8 cellular contexts compared by ENCODE assay signal in the genomic region with DNA sequence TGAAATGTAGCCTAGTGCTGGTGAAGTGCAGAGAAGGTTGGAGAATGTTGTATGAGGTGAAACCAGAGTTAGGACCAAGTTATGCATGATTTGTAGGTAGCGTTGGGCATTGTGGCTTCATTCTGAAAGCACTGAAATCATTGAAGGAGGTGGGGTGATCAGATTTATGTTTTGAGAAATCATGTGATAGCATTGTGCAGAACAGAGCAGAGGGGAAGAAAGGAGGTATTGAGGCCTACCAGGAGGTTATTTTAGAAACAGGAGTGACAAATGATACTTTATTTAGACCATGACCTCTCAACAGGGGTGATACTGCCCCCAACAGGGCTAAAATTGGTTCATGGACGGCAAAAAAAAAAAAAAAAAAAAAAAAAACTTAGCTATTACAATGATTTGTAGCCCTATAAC. TPM values are rescaled to one million over a fixed set of nuclear protein-coding genes. Genes with fewer than 3 reads are reported as not detected.
DNase-seq lines count a peak whose midpoint lies in the region; ATAC-seq and TF ChIP-seq lines count a peak whose summit lies in the region.

No MANE protein-coding gene starts in this region.

- in situ Hi-C loops in astrocyte of the spinal cord (cut with HindIII; ENCODE audit: low sequenced_read_pairs) = no loop called here

- peaks cover 6% of the 10 kb centered on the region for H3K9me3 Mint-ChIP-seq in activated naive CD8-positive, alpha-beta T cell treated with anti-CD3 and anti-CD28 coated beads, Interleukin-2, amount 50 U/mL, for 24 hours

- H3K4me3 Mint-ChIP-seq in activated naive CD8-positive, alpha-beta T cell treated with anti-CD3 and anti-CD28 coated beads, Interleukin-2, amount 50 U/mL, for 24 hours = no peak overlapping the region

- H3K27ac ChIP-seq in A673 (ENCODE audit: low read depth, low read length, poor library complexity, severe bottlenecking) = no peak overlapping the region
- no peak overlapping the region for H3K27ac ChIP-seq in prostate gland

- WGBS in prostate gland = 73% methylated on average over 2 of the region's 2 CpGs

- DNase-seq in A673 (ENCODE audit: low spot score) (peak; percentile 4), astrocyte of the spinal cord (ENCODE audit: low read depth, low spot score) (no peak), prostate gland (ENCODE audit: low spot score) (no peak), midbrain (lab: John Stamatoyannopoulos, UW) (no peak), NCI-H2171 treated with DMSO at 0.1 percent for 48 hours (lab: John Stamatoyannopoulos, UW) (no peak)
- no peak for DNase-seq in activated naive CD8-positive, alpha-beta T cell treated with anti-CD3 and anti-CD28 coated beads, Interleukin-2, amount 50 U/mL, for 24 hours

- TF ChIP-seq POLR2A in prostate gland (IDR thresholded peaks at IDR 0.05) = no peak

- ATAC-seq in GM18861 (IDR thresholded peaks at IDR 0.05; ENCODE audit: unreplicated experiment) (peak; percentile 69), HG02885 (IDR thresholded peaks at IDR 0.05; ENCODE audit: poor library complexity, unreplicated experiment) (peak; percentile 80)
- ATAC-seq in activated naive CD8-positive, alpha-beta T cell treated with anti-CD3 and anti-CD28 coated beads, Interleukin-2, amount 50 U/mL, for 24 hours = no peak

- no peaks in the 10 kb centered on the region for H3K9me3 ChIP-seq in A673 (ENCODE audit: low read depth, low read length, poor library complexity, severe bottlenecking)
- no peaks in the 10 kb centered on the region for H3K9me3 ChIP-seq in prostate gland

- H3K4me3 ChIP-seq in A673 (ENCODE audit: low read depth, low read length, poor library complexity, severe bottlenecking) = no peak overlapping the region
- H3K4me3 ChIP-seq in astrocyte of the spinal cord (ENCODE audit: low read depth, low read length) = no peak overlapping the region
- no peak overlapping the region for H3K4me3 ChIP-seq in prostate gland

- no peaks in the 10 kb centered on the region for H3K27me3 ChIP-seq in A673 (replicated peaks; ENCODE audit: insufficient read depth, low read depth, low read length, poor library complexity)
- no peaks in the 10 kb centered on the region for H3K27me3 ChIP-seq in prostate gland (replicated peaks; ENCODE audit: insufficient read depth)

- CTCF ChIA-PET in A673 (lab: Charles Lee) = interaction anchor here (0.6 kb wide), 4 partner anchors 9 to 1794 kb away, joined by 3 to 6 read pairs (median 4); no protein-coding TSS in a partner anchor

- H3K27me3 Mint-ChIP-seq in activated naive CD8-positive, alpha-beta T cell treated with anti-CD3 and anti-CD28 coated beads, Interleukin-2, amount 50 U/mL, for 24 hours = no peaks in the 10 kb centered on the region

- no TSS peak for BruUV-seq in A673 (replicated peaks; lab: Mats Ljungman, UMichigan)

- POLR2A ChIA-PET in A673 (lab: Charles Lee; ENCODE audit: low non-redundant PET) = no interaction called here

- H3K36me3 ChIP-seq in A673 (ENCODE audit: insufficient read depth, low read length, poor library complexity, severe bottlenecking) (no peaks in the 10 kb centered on the region), prostate gland (no peaks in the 10 kb centered on the region)

- H3K4me1 ChIP-seq in A673 (ENCODE audit: insufficient read depth, low read length, poor library complexity, severe bottlenecking) = no peaks in the 10 kb centered on the region
- H3K4me1 ChIP-seq in prostate gland (replicated peaks) = no peaks in the 10 kb centered on the region

- intact Hi-C loops in A673 (cut with micrococcal nuclease; ENCODE audit: unreplicated experiment) = no loop called here
- intact Hi-C loops in prostate gland (cut with DNase I) = no loop called here

- H3K4me1 Mint-ChIP-seq in activated naive CD8-positive, alpha-beta T cell treated with anti-CD3 and anti-CD28 coated beads, Interleukin-2, amount 50 U/mL, for 24 hours = no peaks in the 10 kb centered on the region

- TF ChIP-seq CTCF in A673 (conservative IDR thresholded peaks at IDR 0.05; ENCODE audit: low read depth, low read length) = peak; percentile 32
- TF ChIP-seq CTCF in astrocyte of the spinal cord (IDR thresholded peaks at IDR 0.05; ENCODE audit: low read depth, low read length) = peak; percentile 8
- TF ChIP-seq CTCF in prostate gland (IDR thresholded peaks at IDR 0.05) = no peak

- peaks cover 2% of the 10 kb centered on the region for H3K36me3 Mint-ChIP-seq in activated naive CD8-positive, alpha-beta T cell treated with anti-CD3 and anti-CD28 coated beads, Interleukin-2, amount 50 U/mL, for 24 hours (ENCODE audit: low read depth)

- no peak overlapping the region for H3K27ac Mint-ChIP-seq in activated naive CD8-positive, alpha-beta T cell treated with anti-CD3 and anti-CD28 coated beads, Interleukin-2, amount 50 U/mL, for 24 hours

RNA-seq across cellular contexts. Expression of gene HMGN3, which starts 15.6 kb away (rescaled TPM):
- total RNA-seq in A673 (2021) = 83.8 and 87.2 TPM in 2 replicates
- total RNA-seq in prostate gland = 100 to 1,000 TPM in 1 of 2 donors, 10 to 100 TPM in 1; 65.2 to 117 TPM

Comparison
In these comparisons a context has a peak if more than half of its experiments do, and no peak if none do; other contexts are left out.
1. CTCF ChIP-seq: peak in A673 (single experiment) and astrocyte of the spinal cord (single experiment); none in prostate gland (0 of 4).